ENCODE assay signal across 8 cellular contexts in genomic region chr7:27184342-27185012, GRCh38. TPM values are rescaled to one million over a fixed set of nuclear protein-coding genes. Genes with fewer than 3 reads are reported as not detected.
DNase-seq lines count a peak whose midpoint lies in the region; ATAC-seq lines count a peak whose summit lies in the region.

No MANE protein-coding gene starts in this region.

- intact Hi-C loops in posterior vena cava (cut with DNase I) = no loop called here

- peak; percentile 64 for DNase-seq in activated effector memory CD4-positive, alpha-beta T cell treated with anti-CD3 and anti-CD28 coated beads, Interleukin-2, amount 50 U/mL, for 16 hours
- DNase-seq in activated effector memory CD4-positive, alpha-beta T cell treated with Interleukin-2 at 50 U/mL for 16 hours = no peak
- DNase-seq in SW480 (ENCODE audit: low spot score) = peak; percentile 75
- DNase-seq in posterior vena cava (ENCODE audit: low spot score) = peak; percentile 83
- DNase-seq in stimulated activated CD4-positive, alpha-beta T cell treated with anti-CD3 and anti-CD28 coated beads, Interleukin-2, amount 100 ng/mL, for 24 hours = no peak

- ATAC-seq in esophagus mucosa = peak; percentile 3
- ATAC-seq in GM18870 (IDR thresholded peaks at IDR 0.05; ENCODE audit: unreplicated experiment) = no peak
- no peak for ATAC-seq in HG03139 (IDR thresholded peaks at IDR 0.05; ENCODE audit: unreplicated experiment)

RNA-seq across cellular contexts. Expression of gene HOXA11, which starts 0.6 kb away (rescaled TPM):
- total RNA-seq in esophagus mucosa (not detected), posterior vena cava (1 to 10 TPM in 1 of 2 donors, under 1 TPM in 1; 0.51 to 1.1 TPM)

RNA-seq across cellular contexts. Expression of gene HOXA10, which starts 10.4 kb away (rescaled TPM):
- total RNA-seq in esophagus mucosa = 1.1 TPM
- total RNA-seq in posterior vena cava = 1 to 10 TPM; 8.9 to 9.2 TPM

RNA-seq across cellular contexts. Expression of gene HOXA13, which starts 15.4 kb away (rescaled TPM):
- not detected for total RNA-seq in esophagus mucosa
- total RNA-seq in posterior vena cava = under 1 TPM in 1 of 2 donors, not detected in 1; 0.14 TPM

RNA-seq across cellular contexts. Expression of gene HOXA9, which starts 19.1 kb away (rescaled TPM):
- total RNA-seq in esophagus mucosa (1.7 TPM), posterior vena cava (1 to 10 TPM; 7.4 TPM)

RNA-seq across cellular contexts. Expression of gene HOXA7, which starts 28.0 kb away (rescaled TPM):
- total RNA-seq in esophagus mucosa = 5.2 TPM
- total RNA-seq in posterior vena cava = 1 to 10 TPM; 6.2 to 6.7 TPM

Comparison
In these comparisons a context has a peak if more than half of its experiments do, and no peak if none do; other contexts are left out.
1. DNase-seq: peak in activated effector memory CD4-positive, alpha-beta T cell treated with anti-CD3 and anti-CD28 coated beads, Interleukin-2, amount 50 U/mL, for 16 hours (single experiment), SW480 (single experiment) and posterior vena cava (single experiment); none in activated effector memory CD4-positive, alpha-beta T cell treated with Interleukin-2 at 50 U/mL for 16 hours (single experiment) and stimulated activated CD4-positive, alpha-beta T cell treated with anti-CD3 and anti-CD28 coated beads, Interleukin-2, amount 100 ng/mL, for 24 hours (0 of 2).